In genomic region chr20:61278296-61278695, GRCh38 we compare ENCODE assay signal across 39 cellular contexts. TPM values are rescaled to one million over a fixed set of nuclear protein-coding genes. Genes with fewer than 3 reads are reported as not detected.
"Had no signal": no experiment of that assay in that cellular context is flagged by ENCODE, and none has a peak within 500 bp of the region (broad histone marks: within the 10 kb centered on the region; RNA-seq: fewer than 3 reads in every experiment).

No MANE protein-coding gene starts in this region.

- H3K36me3 Mint-ChIP-seq: activated naive CD4-positive, alpha-beta T cell treated with anti-CD3 and anti-CD28 coated beads, Interleukin-2, amount 50 U/mL, for 24 hours; activated naive CD8-positive, alpha-beta T cell; activated naive CD8-positive, alpha-beta T cell treated with anti-CD3 and anti-CD28 coated beads for 36 hours had no signal

- H3K36me3 ChIP-seq: adrenal gland, ascending aorta, brain microvascular endothelial cell, breast epithelium, cardiac muscle cell had no signal

- H3K27ac ChIP-seq: adrenal gland, ascending aorta, body of pancreas, brain microvascular endothelial cell, breast epithelium, cardiac muscle cell had no signal

- H3K9me3 Mint-ChIP-seq: activated naive CD4-positive, alpha-beta T cell treated with anti-CD3 and anti-CD28 coated beads, Interleukin-2, amount 50 U/mL, for 24 hours had no signal

- H3K27ac Mint-ChIP-seq: activated naive CD4-positive, alpha-beta T cell treated with anti-CD3 and anti-CD28 coated beads for 36 hours; activated naive CD4-positive, alpha-beta T cell treated with anti-CD3 and anti-CD28 coated beads, Interleukin-2, amount 50 U/mL, for 24 hours; activated naive CD4-positive, alpha-beta T cell treated with anti-CD3 and anti-CD28 coated beads, Interleukin-2, amount 50 U/mL, for 72 hours; activated naive CD8-positive, alpha-beta T cell; activated naive CD8-positive, alpha-beta T cell treated with anti-CD3 and anti-CD28 coated beads for 36 hours; activated naive CD8-positive, alpha-beta T cell treated with anti-CD3 and anti-CD28 coated beads, Interleukin-2, amount 10 ng/mL, durations not matched to agents 7 days and 5 days; activated naive CD8-positive, alpha-beta T cell treated with anti-CD3 and anti-CD28 coated beads, Interleukin-2, amount 50 U/mL, for 24 hours; activated T-cell treated with anti-CD3 and anti-CD28 coated beads, Interleukin-2, amount 50 U/mL, for 24 hours; activated T-cell treated with anti-CD3 and anti-CD28 coated beads, Interleukin-2, amount 50 U/mL, for 72 hours; activated T-helper 1 cell treated with anti-CD3 and anti-CD28 coated beads, Interleukin-12 subunit alpha, Interleukin-12 subunit beta, Interleukin-2, Interleukin-4 antibody, amounts not matched to agents 30 ng/mL and 10 ng/mL and 1 ng/mL, durations not matched to agents 14 hours and 24 hours and 36 hours; activated T-helper 17 cell treated with anti-CD3 and anti-CD28 coated beads, Interleukin-2, amount 50 U/mL, for 72 hours; activated T-helper 2 cell treated with anti-CD3 and anti-CD28 coated beads, Interferon-gamma antibody, Interleukin-2, Interleukin-4, amounts not matched to agents 10 μg/mL and 5 μg/mL and 100 μg/mL, durations not matched to agents 14 hours and 24 hours and 36 hours had no signal

- ATAC-seq: activated naive CD4-positive, alpha-beta T cell treated with anti-CD3 and anti-CD28 coated beads, Interleukin-2, amount 50 U/mL, for 72 hours; activated naive CD8-positive, alpha-beta T cell treated with anti-CD3 and anti-CD28 coated beads, Interleukin-2, amount 50 U/mL, for 24 hours; activated T-cell treated with anti-CD3 and anti-CD28 coated beads, Interleukin-2, amount 50 U/mL, for 4 hours; activated T-cell treated with anti-CD3 and anti-CD28 coated beads, Interleukin-2, amount 50 U/mL, for 72 hours; activated T-helper 17 cell treated with anti-CD3 and anti-CD28 coated beads, Interleukin-2, amount 50 U/mL, for 72 hours; body of pancreas had no signal

- H3K4me3 Mint-ChIP-seq: activated naive CD4-positive, alpha-beta T cell treated with anti-CD3 and anti-CD28 coated beads for 36 hours; activated naive CD4-positive, alpha-beta T cell treated with anti-CD3 and anti-CD28 coated beads, Interleukin-2, amount 50 U/mL, for 24 hours; activated naive CD8-positive, alpha-beta T cell; activated naive CD8-positive, alpha-beta T cell treated with anti-CD3 and anti-CD28 coated beads for 36 hours; activated naive CD8-positive, alpha-beta T cell treated with anti-CD3 and anti-CD28 coated beads, Interleukin-2, amount 10 ng/mL, durations not matched to agents 7 days and 5 days; activated naive CD8-positive, alpha-beta T cell treated with anti-CD3 and anti-CD28 coated beads, Interleukin-2, amount 50 U/mL, for 24 hours; activated T-cell treated with anti-CD3 and anti-CD28 coated beads, Interleukin-2, amount 50 U/mL, for 24 hours; activated T-cell treated with anti-CD3 and anti-CD28 coated beads, Interleukin-2, amount 50 U/mL, for 4 hours; activated T-cell treated with anti-CD3 and anti-CD28 coated beads, Interleukin-2, amount 50 U/mL, for 72 hours; activated T-helper 1 cell treated with anti-CD3 and anti-CD28 coated beads, Interleukin-12 subunit alpha, Interleukin-12 subunit beta, Interleukin-2, Interleukin-4 antibody, amounts not matched to agents 30 ng/mL and 10 ng/mL and 1 ng/mL, durations not matched to agents 14 hours and 24 hours and 36 hours; activated T-helper 17 cell treated with anti-CD3 and anti-CD28 coated beads, Interleukin-2, amount 50 U/mL, for 72 hours; brain; central memory CD8-positive, alpha-beta T cell had no signal

- H3K4me1 ChIP-seq: adrenal gland, ascending aorta, body of pancreas, breast epithelium had no signal

- H3K27me3 ChIP-seq: ascending aorta, body of pancreas, brain microvascular endothelial cell, cardiac muscle cell had no signal

- H3K4me1 Mint-ChIP-seq: activated naive CD4-positive, alpha-beta T cell treated with anti-CD3 and anti-CD28 coated beads, Interleukin-2, amount 50 U/mL, for 24 hours; activated naive CD8-positive, alpha-beta T cell treated with anti-CD3 and anti-CD28 coated beads for 36 hours; activated naive CD8-positive, alpha-beta T cell treated with anti-CD3 and anti-CD28 coated beads, Interleukin-2, amount 10 ng/mL, durations not matched to agents 7 days and 5 days; activated naive CD8-positive, alpha-beta T cell treated with anti-CD3 and anti-CD28 coated beads, Interleukin-2, amount 50 U/mL, for 24 hours; activated T-helper 17 cell treated with anti-CD3 and anti-CD28 coated beads, Interleukin-2, amount 50 U/mL, for 72 hours; central memory CD8-positive, alpha-beta T cell had no signal

- DNase-seq: activated effector memory CD4-positive, alpha-beta T cell treated with anti-CD3 and anti-CD28 coated beads, Interleukin-2, amount 50 U/mL, for 16 hours; activated effector memory CD4-positive, alpha-beta T cell treated with Interleukin-2 at 50 U/mL for 16 hours; activated gamma-delta T cell; activated gamma-delta T cell treated with Interleukin-2 at 50 U/mL for 16 hours; activated naive CD4-positive, alpha-beta T cell; activated naive CD4-positive, alpha-beta T cell treated with anti-CD3 and anti-CD28 coated beads for 36 hours; activated naive CD4-positive, alpha-beta T cell treated with anti-CD3 and anti-CD28 coated beads, Interleukin-2, amount 50 U/mL, for 16 hours; activated naive CD4-positive, alpha-beta T cell treated with Interleukin-2 at 50 U/mL for 16 hours; activated naive CD8-positive, alpha-beta T cell treated with anti-CD3 and anti-CD28 coated beads for 36 hours; activated naive CD8-positive, alpha-beta T cell treated with anti-CD3 and anti-CD28 coated beads, Interleukin-2, amount 10 ng/mL, durations not matched to agents 7 days and 5 days; activated naive CD8-positive, alpha-beta T cell treated with anti-CD3 and anti-CD28 coated beads, Interleukin-2, amount 50 U/mL, for 24 hours; activated T-cell treated with anti-CD3 and anti-CD28 coated beads for 4 hours; activated T-cell treated with anti-CD3 and anti-CD28 coated beads, Interleukin-2, amount 50 U/mL, for 1 hour; activated T-cell treated with anti-CD3 and anti-CD28 coated beads, Interleukin-2, amount 50 U/mL, for 24 hours; activated T-cell treated with anti-CD3 and anti-CD28 coated beads, Interleukin-2, amount 50 U/mL, for 4 hours; activated T-cell treated with anti-CD3 and anti-CD28 coated beads, Interleukin-2, amount 50 U/mL, for 48 hours; activated T-cell treated with anti-CD3 and anti-CD28 coated beads, Interleukin-2, amount 50 U/mL, for 72 hours; adrenal gland; amniotic stem cell; amygdala; anterior cingulate cortex; aorta; body of pancreas; brain microvascular endothelial cell; caudate nucleus; central memory CD4-positive, alpha-beta T cell; cerebellar nuclear complex had no signal

- H3K9me3 ChIP-seq: adrenal gland, ascending aorta, body of pancreas had no signal

- H3K27me3 Mint-ChIP-seq: activated naive CD8-positive, alpha-beta T cell treated with anti-CD3 and anti-CD28 coated beads for 36 hours; activated naive CD8-positive, alpha-beta T cell treated with anti-CD3 and anti-CD28 coated beads, Interleukin-2, amount 10 ng/mL, durations not matched to agents 7 days and 5 days; activated naive CD8-positive, alpha-beta T cell treated with anti-CD3 and anti-CD28 coated beads, Interleukin-2, amount 50 U/mL, for 24 hours; brain had no signal

- H3K4me3 ChIP-seq: adrenal gland, ascending aorta, body of pancreas, breast epithelium, cardiac muscle cell had no signal

RNA-seq across cellular contexts. Expression of gene CDH4, which starts 26.2 kb away (rescaled TPM):
- total RNA-seq: activated T-helper 1 cell treated with anti-CD3 and anti-CD28 coated beads, Interleukin-12 subunit alpha, Interleukin-12 subunit beta, Interleukin-2, Interleukin-4 antibody, amounts not matched to agents 30 ng/mL and 10 ng/mL and 1 ng/mL, durations not matched to agents 14 hours and 24 hours and 36 hours; activated T-helper 2 cell treated with anti-CD3 and anti-CD28 coated beads, Interferon-gamma antibody, Interleukin-2, Interleukin-4, amounts not matched to agents 10 μg/mL and 5 μg/mL and 100 μg/mL, durations not matched to agents 14 hours and 24 hours and 36 hours; ascending aorta; cardiac septum had no signal
- polyA plus RNA-seq: aorta had no signal
